Comparison of ENCODE assay signal across 22 cellular contexts in genomic region chr1:234571692-234572091, GRCh38.
"Had no signal": no experiment of that assay in that cellular context is flagged by ENCODE, and none has a peak within 500 bp of the region (broad histone marks: within the 10 kb centered on the region; RNA-seq: fewer than 3 reads in every experiment).

No MANE protein-coding gene starts in this region.

- H3K4me1 Mint-ChIP-seq: activated CD4-positive, alpha-beta T cell treated with anti-CD3 and anti-CD28 coated beads, Interleukin-2, amount 10 ng/mL, durations not matched to agents 7 days and 5 days; activated naive CD8-positive, alpha-beta T cell treated with anti-CD3 and anti-CD28 coated beads, Interleukin-2, amount 50 U/mL, for 24 hours; central memory CD8-positive, alpha-beta T cell; T-helper 17 cell had no signal

- H3K9me3 Mint-ChIP-seq: activated CD4-positive, alpha-beta memory T cell treated with anti-CD3 and anti-CD28 coated beads for 36 hours; activated CD4-positive, alpha-beta T cell treated with anti-CD3 and anti-CD28 coated beads, Interleukin-2, amount 10 ng/mL, durations not matched to agents 7 days and 5 days; activated naive CD4-positive, alpha-beta T cell treated with anti-CD3 and anti-CD28 coated beads, Interleukin-2, amount 50 U/mL, for 72 hours; activated naive CD8-positive, alpha-beta T cell treated with anti-CD3 and anti-CD28 coated beads, Interleukin-2, amount 50 U/mL, for 24 hours; activated T-cell treated with anti-CD3 and anti-CD28 coated beads, Interleukin-2, amount 50 U/mL, for 4 hours; central memory CD8-positive, alpha-beta T cell had no signal

- H3K4me3 Mint-ChIP-seq: activated CD4-positive, alpha-beta memory T cell treated with anti-CD3 and anti-CD28 coated beads for 36 hours; activated CD4-positive, alpha-beta T cell treated with anti-CD3 and anti-CD28 coated beads, Interleukin-2, amount 10 ng/mL, durations not matched to agents 7 days and 5 days; activated naive CD8-positive, alpha-beta T cell treated with anti-CD3 and anti-CD28 coated beads, Interleukin-2, amount 50 U/mL, for 24 hours; activated T-cell treated with anti-CD3 and anti-CD28 coated beads, Interleukin-2, amount 50 U/mL, for 4 hours; central memory CD8-positive, alpha-beta T cell; T-helper 17 cell had no signal

- H3K4me3 ChIP-seq: ascending aorta, body of pancreas had no signal

- DNase-seq: activated CD4-positive, alpha-beta memory T cell treated with anti-CD3 and anti-CD28 coated beads for 36 hours; activated CD4-positive, alpha-beta T cell treated with anti-CD3 and anti-CD28 coated beads, Interleukin-2, amount 10 ng/mL, durations not matched to agents 7 days and 5 days; activated CD4-positive, CD25-positive, alpha-beta regulatory T cell; activated effector memory CD4-positive, alpha-beta T cell treated with anti-CD3 and anti-CD28 coated beads, Interleukin-2, amount 50 U/mL, for 16 hours; activated naive CD4-positive, alpha-beta T cell treated with Interleukin-2 at 50 U/mL for 16 hours; activated naive CD8-positive, alpha-beta T cell treated with anti-CD3 and anti-CD28 coated beads, Interleukin-2, amount 50 U/mL, for 24 hours; activated T-cell treated with anti-CD3 and anti-CD28 coated beads, Interleukin-2, amount 50 U/mL, for 4 hours; amniotic stem cell; body of pancreas; MM.1S; NCI-H1105; NCI-H1436 treated with DMSO at 0.1 percent for 48 hours; NCI-H187 treated with DMSO at 0.1 percent for 48 hours; NCI-H2081 treated with DMSO at 0.1 percent for 48 hours; NCI-H226; NCI-H526; NCI-H82; T-helper 17 cell; T-helper 9 cell had no signal

- H3K9me3 ChIP-seq: ascending aorta, body of pancreas had no signal

- H3K36me3 Mint-ChIP-seq: activated CD4-positive, alpha-beta memory T cell treated with anti-CD3 and anti-CD28 coated beads for 36 hours; activated naive CD4-positive, alpha-beta T cell treated with anti-CD3 and anti-CD28 coated beads, Interleukin-2, amount 50 U/mL, for 72 hours had no signal

- ATAC-seq: activated naive CD4-positive, alpha-beta T cell treated with anti-CD3 and anti-CD28 coated beads, Interleukin-2, amount 50 U/mL, for 72 hours; activated naive CD8-positive, alpha-beta T cell treated with anti-CD3 and anti-CD28 coated beads, Interleukin-2, amount 50 U/mL, for 24 hours; activated T-cell treated with anti-CD3 and anti-CD28 coated beads, Interleukin-2, amount 50 U/mL, for 4 hours; body of pancreas; T-helper 17 cell had no signal

- H3K27ac ChIP-seq: ascending aorta, body of pancreas had no signal

- H3K27ac Mint-ChIP-seq: activated CD4-positive, alpha-beta memory T cell treated with anti-CD3 and anti-CD28 coated beads for 36 hours; activated CD4-positive, alpha-beta T cell treated with anti-CD3 and anti-CD28 coated beads, Interleukin-2, amount 10 ng/mL, durations not matched to agents 7 days and 5 days; activated naive CD4-positive, alpha-beta T cell treated with anti-CD3 and anti-CD28 coated beads, Interleukin-2, amount 50 U/mL, for 72 hours; activated naive CD8-positive, alpha-beta T cell treated with anti-CD3 and anti-CD28 coated beads, Interleukin-2, amount 50 U/mL, for 24 hours; T-helper 17 cell had no signal

- H3K36me3 ChIP-seq: ascending aorta had no signal

- H3K27me3 Mint-ChIP-seq: activated CD4-positive, alpha-beta T cell treated with anti-CD3 and anti-CD28 coated beads, Interleukin-2, amount 10 ng/mL, durations not matched to agents 7 days and 5 days; activated naive CD8-positive, alpha-beta T cell treated with anti-CD3 and anti-CD28 coated beads, Interleukin-2, amount 50 U/mL, for 24 hours; central memory CD8-positive, alpha-beta T cell had no signal

- H3K27me3 ChIP-seq: ascending aorta, body of pancreas had no signal
